Comparison of ENCODE assay signal across 8 cellular contexts in the genomic region with DNA sequence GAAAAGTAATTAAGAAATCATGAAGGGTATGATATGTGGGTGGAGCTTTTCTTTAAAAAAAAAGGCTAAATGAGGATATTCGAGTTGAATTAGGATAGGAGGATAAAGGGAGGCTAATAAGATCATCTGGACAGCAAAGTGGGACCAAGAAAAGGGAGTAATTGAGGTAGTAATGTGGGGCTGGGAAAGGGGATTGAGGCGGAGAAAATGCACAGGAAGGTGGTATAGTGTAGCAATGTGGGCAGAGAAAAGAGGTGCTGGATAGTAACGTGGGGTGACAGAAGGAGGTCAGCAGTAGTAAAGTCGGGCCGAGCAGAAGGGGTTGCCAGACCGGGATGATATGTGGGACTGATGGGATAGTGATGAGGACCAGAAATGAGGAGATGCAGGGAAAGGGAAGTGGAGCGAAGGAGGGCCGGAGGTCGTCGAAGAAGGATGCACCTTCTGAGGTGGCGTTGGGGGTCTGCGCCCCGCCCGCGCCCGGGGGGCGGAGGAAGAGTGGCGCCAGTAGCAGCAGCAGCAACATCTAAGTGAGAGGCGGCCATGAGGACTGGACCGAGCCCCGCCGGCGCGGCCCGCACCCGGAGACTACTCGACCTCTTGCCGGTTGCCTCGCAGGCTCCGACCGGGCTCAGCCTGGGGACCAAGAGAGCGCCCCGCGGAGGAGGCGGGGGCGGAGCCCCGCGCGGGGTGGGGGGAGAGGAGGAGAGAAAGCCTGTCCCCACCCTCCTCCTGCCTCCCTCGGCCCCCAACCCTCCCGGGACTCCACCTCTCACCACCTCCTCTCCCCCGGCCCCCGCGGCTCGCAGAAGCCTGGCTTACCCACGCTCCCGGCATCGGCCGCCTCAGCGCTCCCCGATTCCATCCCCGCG. TPM values are rescaled to one million over a fixed set of nuclear protein-coding genes. Genes with fewer than 3 reads are reported as not detected.
DNase-seq lines count a peak whose midpoint lies in the region; ATAC-seq and TF ChIP-seq lines count a peak whose summit lies in the region.

No MANE protein-coding gene starts in this region.

- DNase-seq in adipocyte (ENCODE audit: low read depth) (peak; percentile 80), left cardiac atrium (peak; percentile 71), posterior vena cava (ENCODE audit: low spot score) (peak; percentile 89), SHP77 treated with DMSO at 0.1 percent for 48 hours (lab: John Stamatoyannopoulos, UW) (no peak)

- H3K36me3 ChIP-seq in SU-DHL-6 (ENCODE audit: low read length) (no peaks in the 10 kb centered on the region), adipocyte (ENCODE audit: control insufficient read depth, insufficient read depth, low read length, severe bottlenecking) (no peaks in the 10 kb centered on the region)

- peak overlapping the region; percentile 54 for H3K9ac ChIP-seq in SU-DHL-6 (ENCODE audit: low read length)
- peak overlapping the region; percentile 73 for H3K9ac ChIP-seq in adipocyte (ENCODE audit: low read length)

- H3K4me2 ChIP-seq in SU-DHL-6 (ENCODE audit: low read depth, low read length, poor library complexity, severe bottlenecking) = peak overlapping the region; percentile 78

- no peaks in the 10 kb centered on the region for H3K79me2 ChIP-seq in SU-DHL-6 (ENCODE audit: insufficient read depth, low read length)

- intact Hi-C loops in left cardiac atrium (cut with DNase I) = no loop called here
- intact Hi-C loops in posterior vena cava (cut with DNase I) = no loop called here

- TF ChIP-seq CTCF in SU-DHL-6 (IDR thresholded peaks at IDR 0.05; ENCODE audit: insufficient read depth, low read length, poor library complexity, severe bottlenecking) = no peak

- no peaks in the 10 kb centered on the region for H3K27me3 ChIP-seq in SU-DHL-6 (ENCODE audit: low read length)
- H3K27me3 ChIP-seq in adipocyte (replicated peaks; ENCODE audit: control insufficient read depth, insufficient read depth, low read length) = no peaks in the 10 kb centered on the region

- H3F3A ChIP-seq in SU-DHL-6 (ENCODE audit: insufficient read depth) = peaks cover 14% of the 10 kb centered on the region

- H3K9me3 ChIP-seq in SU-DHL-6 (ENCODE audit: insufficient read depth, low read length) (no peaks in the 10 kb centered on the region), adipocyte (ENCODE audit: control insufficient read depth, low read length) (no peaks in the 10 kb centered on the region)

- no peak overlapping the region for H3K27ac ChIP-seq in SU-DHL-6 (ENCODE audit: low read depth, low read length)

- ATAC-seq in GM18502 (IDR thresholded peaks at IDR 0.05; ENCODE audit: poor library complexity, unreplicated experiment) (peak; percentile 32), HG03457 (IDR thresholded peaks at IDR 0.05; ENCODE audit: unreplicated experiment) (peak; percentile 14), left cardiac atrium (peak; percentile 50 to 56), GM18907 (IDR thresholded peaks at IDR 0.05; ENCODE audit: unreplicated experiment) (no peak)

- peak overlapping the region; percentile 95 for H2AFZ ChIP-seq in SU-DHL-6 (ENCODE audit: low read depth, low read length, severe bottlenecking)

- peaks cover 15% of the 10 kb centered on the region for H3K4me1 ChIP-seq in adipocyte (ENCODE audit: control insufficient read depth, insufficient read depth, low read length)

- no peaks in the 10 kb centered on the region for H3K9me2 ChIP-seq in SU-DHL-6 (replicated peaks; ENCODE audit: insufficient read depth, low read length)

- H3K4me3 ChIP-seq in SU-DHL-6 (ENCODE audit: insufficient read depth, low read length, poor library complexity, severe bottlenecking) = peak overlapping the region; percentile 66
- H3K4me3 ChIP-seq in adipocyte (ENCODE audit: low read length) = peak overlapping the region; percentile 78

- no peaks in the 10 kb centered on the region for H4K20me1 ChIP-seq in SU-DHL-6 (ENCODE audit: low read depth, low read length)

RNA-seq across cellular contexts. Expression of a gene that starts 0.9 kb away (rescaled TPM):
- total RNA-seq in left cardiac atrium = 10 to 100 TPM; 22.4 to 32.7 TPM
- total RNA-seq in posterior vena cava = 10 to 100 TPM; 48.4 to 53.0 TPM

RNA-seq across cellular contexts. Expression of a gene that starts 24.8 kb away (rescaled TPM):
- total RNA-seq in left cardiac atrium = 1 to 10 TPM; 1.7 to 3.5 TPM
- under 1 TPM in 1 of 2 donors, not detected in 1; 0.69 TPM for total RNA-seq in posterior vena cava

RNA-seq across cellular contexts. Expression of a gene that starts 47.2 kb away (rescaled TPM):
- total RNA-seq in left cardiac atrium (not detected), posterior vena cava (not detected)

RNA-seq across cellular contexts. Expression of a gene that starts 48.9 kb away (rescaled TPM):
- total RNA-seq in left cardiac atrium (under 1 TPM; 0.24 to 0.50 TPM), posterior vena cava (1 to 10 TPM in 1 of 2 donors, under 1 TPM in 1; 0.24 to 6.5 TPM)
